1 cellular context compared by ENCODE assay signal in genomic region chr21:33549848-33550771, GRCh38.
TF ChIP-seq lines count a peak whose summit lies in the region.

No MANE protein-coding gene starts in this region.

TF ChIP-seq in HCT116, 20 proteins besides CTCF, POLR2A, EP300 and RAD21:
- no peak for TF ChIP-seq ZNF274 (IDR thresholded peaks at IDR 0.05; ENCODE audit: low read depth, low read length)
- TF ChIP-seq ZBTB33 (IDR thresholded peaks at IDR 0.05; ENCODE audit: extremely low read depth, insufficient replicate concordance, low read length) = no peak
- no peak for TF ChIP-seq ELF1 (IDR thresholded peaks at IDR 0.05; ENCODE audit: borderline replicate concordance, low read depth)
- no peak for TF ChIP-seq SIN3A (IDR thresholded peaks at IDR 0.05; ENCODE audit: low read depth)
- no peak for TF ChIP-seq JUND (IDR thresholded peaks at IDR 0.05)
- TF ChIP-seq ATF3 (IDR thresholded peaks at IDR 0.05) = no peak
- TF ChIP-seq FOSL1 (IDR thresholded peaks at IDR 0.05; ENCODE audit: low read depth) = no peak
- no peak for TF ChIP-seq CBX3 (IDR thresholded peaks at IDR 0.05; ENCODE audit: low read depth)
- no peak for TF ChIP-seq REST (IDR thresholded peaks at IDR 0.05; ENCODE audit: low read depth)
- TF ChIP-seq MAX (IDR thresholded peaks at IDR 0.05) = no peak
